In the genomic region with DNA sequence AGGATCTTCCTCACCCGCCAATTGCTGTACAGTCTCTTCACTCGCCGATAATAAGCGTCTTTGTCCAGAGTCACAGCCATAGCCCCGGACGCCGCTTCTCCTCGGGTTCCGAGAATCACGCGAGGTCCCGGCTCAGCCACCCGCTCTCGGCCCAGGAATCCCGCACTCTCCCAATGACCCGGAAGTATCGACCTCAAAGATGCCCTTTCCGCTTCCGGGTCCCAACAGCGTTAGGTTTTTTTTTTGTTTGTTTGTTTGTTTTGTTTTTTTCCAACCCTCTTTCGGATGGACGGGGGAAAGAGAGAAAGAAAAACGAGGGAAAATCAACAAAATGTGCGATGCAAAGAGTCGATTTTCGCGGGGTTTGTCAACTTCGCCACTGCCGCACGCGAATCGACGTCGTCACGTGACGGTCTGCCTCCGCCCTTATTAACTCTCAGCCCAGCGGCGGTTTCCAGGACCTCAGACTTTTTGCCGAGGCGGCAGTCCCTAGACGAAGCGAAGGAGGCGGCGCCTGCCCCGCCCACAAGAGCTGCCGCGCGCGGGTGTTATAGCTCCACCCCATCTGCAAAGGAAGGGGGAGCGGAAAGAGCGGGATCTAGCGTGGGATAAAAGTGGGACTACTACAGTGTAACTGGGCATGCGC, we compare ENCODE assay signal across 8 cellular contexts. TPM values are rescaled to one million over a fixed set of nuclear protein-coding genes. Genes with fewer than 3 reads are reported as not detected.
DNase-seq lines count a peak whose midpoint lies in the region; ATAC-seq, FAIRE-seq and TF ChIP-seq lines count a peak whose summit lies in the region.

Gene SUPT16H (minus strand): TSS at position 172 of the 646 bp plus-strand sequence. CDS start 92 bp downstream, at position 80.

- peak; percentile 86 for ATAC-seq in HG02981 (IDR thresholded peaks at IDR 0.05; ENCODE audit: unreplicated experiment)

- no peak for TF ChIP-seq CTCF in astrocyte of the cerebellum (IDR thresholded peaks at IDR 0.05; ENCODE audit: low read depth, low read length, missing control alignments)

- peak within 1 kb of the TSS; percentile 78 for H3K4me3 ChIP-seq in astrocyte of the cerebellum (ENCODE audit: low read depth, low read length)

- in situ Hi-C loops in astrocyte of the cerebellum (cut with HindIII; ENCODE audit: low sequenced_read_pairs), result no loop called here

- DNase-seq in GM18507 (ENCODE audit: extremely low spot score, insufficient read length, low read depth) (peak; percentile 76), NCI-H2029 treated with DMSO at 0.1 percent for 48 hours (lab: John Stamatoyannopoulos, UW) (peak; percentile 88), T-helper 9 cell (peak; percentile 90), astrocyte of the cerebellum (ENCODE audit: low read depth) (peak; percentile 94), hepatic stellate cell (ENCODE audit: low spot score) (peak; percentile 83), renal cortical epithelial cell (ENCODE audit: low read depth) (peak; percentile 85), cortex of kidney (lab: John Stamatoyannopoulos, UW) (no peak)

- peak; percentile 93 for FAIRE-seq in GM18507 (lab: Jason Lieb, UNC)

RNA-seq across cellular contexts. Expression of gene SUPT16H, which starts in this region (rescaled TPM):
- 60.1 and 102 TPM in 2 replicates for total RNA-seq in renal cortical epithelial cell
